8 cellular contexts compared by ENCODE assay signal in genomic region chr9:98255064-98255577, GRCh38. TPM values are rescaled to one million over a fixed set of nuclear protein-coding genes. Genes with fewer than 3 reads are reported as not detected.
A peak's percentile ranks its signal among the peaks of the same experiment; 100 is the strongest.
DNase-seq lines count a peak whose midpoint lies in the region; ATAC-seq and TF ChIP-seq lines count a peak whose summit lies in the region.

No MANE protein-coding gene starts in this region.

- peak overlapping the region; percentile 95 for H2AFZ ChIP-seq in neuron (ENCODE audit: low read depth, low read length)

- H3K4me3 ChIP-seq in A673 (ENCODE audit: low read depth, low read length, poor library complexity, severe bottlenecking): peak overlapping the region; percentile 75
- peak overlapping the region; percentile 76 for H3K4me3 ChIP-seq in fibroblast of mammary gland (ENCODE audit: control insufficient read depth, low read depth, low read length)
- peak overlapping the region; percentile 65 for H3K4me3 ChIP-seq in neuron (ENCODE audit: low read length)

- peaks cover 35% of the 10 kb centered on the region for H3K4me1 Mint-ChIP-seq in T-helper 17 cell

- POLR2A ChIA-PET in A673 (lab: Charles Lee; ENCODE audit: low non-redundant PET): interaction anchor here (0.6 kb wide), 1 partner anchor 8 kb away, joined by 7 read pairs; no protein-coding TSS in a partner anchor

- peaks cover 11% of the 10 kb centered on the region for H3K36me3 Mint-ChIP-seq in T-helper 17 cell (ENCODE audit: low read depth)

- H3K9me3 ChIP-seq in A673 (ENCODE audit: low read depth, low read length, poor library complexity, severe bottlenecking) (no peaks in the 10 kb centered on the region), T-helper 17 cell (ENCODE audit: control insufficient read depth, low read length, poor library complexity, severe bottlenecking) (no peaks in the 10 kb centered on the region), neuron (ENCODE audit: low read length) (no peaks in the 10 kb centered on the region)

- intact Hi-C loops in A673 (cut with micrococcal nuclease; ENCODE audit: unreplicated experiment): no loop called here

- H3K36me3 ChIP-seq in A673 (ENCODE audit: insufficient read depth, low read length, poor library complexity, severe bottlenecking) (no peaks in the 10 kb centered on the region), neuron (ENCODE audit: insufficient read depth, low read length) (no peaks in the 10 kb centered on the region)

- H3K27me3 ChIP-seq in A673 (replicated peaks; ENCODE audit: insufficient read depth, low read depth, low read length, poor library complexity): no peaks in the 10 kb centered on the region
- H3K27me3 ChIP-seq in neuron (ENCODE audit: insufficient read depth, low read length): peaks cover 16% of the 10 kb centered on the region

- peaks cover 16% of the 10 kb centered on the region for H3K4me1 ChIP-seq in A673 (ENCODE audit: insufficient read depth, low read length, poor library complexity, severe bottlenecking)
- peaks cover 10% of the 10 kb centered on the region for H3K4me1 ChIP-seq in neuron (ENCODE audit: insufficient read depth, low read length)

- in situ Hi-C loops in GM13977 (cut with MboI; ENCODE audit: low pct_unique_long_range_greater_than_20kb, low sequenced_read_pairs, unreplicated experiment): loop anchor here (25.0 kb wide), 1 partner anchor 318 kb away; the partner anchor contains the start of gene HEMGN

- DNase-seq in A673 (ENCODE audit: low spot score): peak; percentile 41
- no peak for DNase-seq in GM13977 (ENCODE audit: low spot score)
- DNase-seq in T-helper 17 cell: no peak
- DNase-seq in fibroblast of mammary gland (ENCODE audit: low read depth): peak; percentile 46
- DNase-seq in hippocampal formation (lab: John Stamatoyannopoulos, UW): no peak
- no peak for DNase-seq in GM03348 (ENCODE audit: low spot score)

- H3K27ac Mint-ChIP-seq in T-helper 17 cell: peak overlapping the region; percentile 96

- no peak for TF ChIP-seq CTCF in A673 (conservative IDR thresholded peaks at IDR 0.05; ENCODE audit: low read depth, low read length)
- TF ChIP-seq CTCF in GM13977 (IDR thresholded peaks at IDR 0.05; ENCODE audit: extremely low read depth, insufficient read depth, missing control alignments): peak; percentile 17
- no peak for TF ChIP-seq CTCF in fibroblast of mammary gland (conservative IDR thresholded peaks at IDR 0.05; ENCODE audit: control insufficient read depth, insufficient read depth, low read depth, low read length)

- H3K27ac ChIP-seq in A673 (ENCODE audit: low read depth, low read length, poor library complexity, severe bottlenecking): peak overlapping the region; percentile 83

- ATAC-seq in HG03045 (IDR thresholded peaks at IDR 0.05; ENCODE audit: unreplicated experiment): peak; percentile 7
- peak; percentile 26 for ATAC-seq in T-helper 17 cell

- H3K4me3 Mint-ChIP-seq in T-helper 17 cell: peak overlapping the region; percentile 99

- TSS peak; percentile 43 for BruUV-seq in A673 (replicated peaks; lab: Mats Ljungman, UMichigan)

- CTCF ChIA-PET in A673 (lab: Charles Lee): no interaction called here

- H3K27me3 Mint-ChIP-seq in T-helper 17 cell: no peaks in the 10 kb centered on the region

RNA-seq across cellular contexts. Expression of gene TBC1D2, which starts 0.3 kb away (rescaled TPM):
- total RNA-seq in A673 (2021) (2.8 and 3.2 TPM in 2 replicates), T-helper 17 cell (1 to 10 TPM; 7.8 to 8.2 TPM)

Comparison
In these comparisons a context has a peak if more than half of its experiments do, and no peak if none do; other contexts are left out.
1. DNase-seq: peak in A673 (single experiment) and fibroblast of mammary gland (single experiment); none in GM13977 (single experiment), T-helper 17 cell (0 of 3), hippocampal formation (0 of 2) and GM03348 (single experiment).
2. Peak in every context shown above with its lines, with median percentiles within 50 percentile points of each other: H3K4me3 ChIP-seq.